Comparison of ENCODE assay signal across 1 cellular context in genomic region chr3:49785565-49786356, GRCh38.
TF ChIP-seq lines count a peak whose summit lies in the region.

No MANE protein-coding gene starts in this region.

TF ChIP-seq in H1, 55 proteins besides CTCF, POLR2A, EP300 and RAD21:
- TF ChIP-seq TAF1 (IDR thresholded peaks at IDR 0.05; ENCODE audit: low read depth, low read length) = 0 out of 2 replicates have a peak, but pooled peaks have one; percentile 7
- TF ChIP-seq SAP30 (IDR thresholded peaks at IDR 0.05; ENCODE audit: insufficient read depth, insufficient replicate concordance, low read length) = peak; percentile 43
- no peak for TF ChIP-seq JUND (IDR thresholded peaks at IDR 0.05; ENCODE audit: low read length)
- no peak for TF ChIP-seq CHD2 (IDR thresholded peaks at IDR 0.05; ENCODE audit: low read length)
- no peak for TF ChIP-seq CREB1 (IDR thresholded peaks at IDR 0.05)
- no peak for TF ChIP-seq SIRT6 (IDR thresholded peaks at IDR 0.05; ENCODE audit: low read length)
- peak; percentile 51; the same call in 1 of the 2 replicates for TF ChIP-seq E2F6 (IDR thresholded peaks at IDR 0.05)
- peak; percentile 72 for TF ChIP-seq MAX (IDR thresholded peaks at IDR 0.05)
